In the genomic region with DNA sequence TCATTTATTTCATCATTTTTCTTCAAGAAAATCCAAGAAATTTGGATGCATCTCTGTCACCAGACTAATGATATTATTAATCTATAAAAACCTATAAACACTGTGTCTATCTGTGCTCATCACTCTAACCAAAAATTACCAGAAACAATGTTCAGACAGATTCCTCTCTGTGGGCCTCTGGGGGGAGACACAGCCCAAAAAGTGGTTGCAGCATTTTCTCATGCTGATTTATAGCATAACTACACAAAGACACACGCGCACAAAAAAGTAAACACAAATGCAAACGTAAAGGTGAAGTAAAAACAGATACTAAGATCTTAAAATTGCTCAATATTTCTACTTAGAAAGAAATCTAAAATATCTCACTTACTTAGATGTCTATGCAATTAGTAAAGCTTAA, we compare ENCODE assay signal across 1 cellular context.
TF ChIP-seq lines count a peak whose summit lies in the region.

No MANE protein-coding gene starts in this region.

TF ChIP-seq in endothelial cell of umbilical vein, 7 proteins besides CTCF, POLR2A, EP300 and RAD21 (continued from another document):
- TF ChIP-seq, protein P1, sequence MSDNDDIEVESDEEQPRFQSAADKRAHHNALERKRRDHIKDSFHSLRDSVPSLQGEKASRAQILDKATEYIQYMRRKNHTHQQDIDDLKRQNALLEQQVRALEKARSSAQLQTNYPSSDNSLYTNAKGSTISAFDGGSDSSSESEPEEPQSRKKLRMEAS (IDR thresholded peaks at IDR 0.05; ENCODE audit: insufficient read depth, insufficient read length) = no peak
- TF ChIP-seq JUN (IDR thresholded peaks at IDR 0.05; ENCODE audit: borderline replicate concordance, insufficient read depth, insufficient read length, low read depth) = no peak
- no peak for TF ChIP-seq MYC (IDR thresholded peaks at IDR 0.05; ENCODE audit: low read depth, low read length)
- TF ChIP-seq EZH2 (IDR thresholded peaks at IDR 0.05; ENCODE audit: borderline replicate concordance, low read depth, low read length, severe bottlenecking) = no peak
